Comparison of ENCODE assay signal across 8 cellular contexts in the genomic region with DNA sequence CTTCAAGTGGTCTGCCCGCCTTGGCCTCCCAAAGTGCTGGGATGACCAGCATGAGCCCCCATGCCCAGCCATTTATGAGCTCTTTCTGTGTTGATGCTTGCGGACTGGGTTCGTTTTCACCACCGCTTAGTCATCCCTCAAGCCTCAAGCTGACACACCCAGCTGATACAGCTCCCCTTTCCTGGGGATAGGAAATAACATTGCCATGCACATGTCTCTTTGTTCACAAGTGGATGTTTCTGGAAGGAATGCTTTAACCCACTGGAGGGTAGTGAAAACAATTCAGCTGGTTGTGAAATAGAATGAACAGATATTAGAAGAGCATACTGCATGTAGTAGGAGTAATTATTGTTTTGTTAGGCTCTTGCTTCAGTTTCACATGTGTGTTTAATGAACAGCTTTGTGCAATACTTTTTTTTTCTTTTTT. TPM values are rescaled to one million over a fixed set of nuclear protein-coding genes. Genes with fewer than 3 reads are reported as not detected.
DNase-seq lines count a peak whose midpoint lies in the region; ATAC-seq and TF ChIP-seq lines count a peak whose summit lies in the region.

No MANE protein-coding gene starts in this region.

- ATAC-seq in gastrocnemius medialis (peak; percentile 76 to 78), GM19035 (IDR thresholded peaks at IDR 0.05; ENCODE audit: unreplicated experiment) (no peak), HG02884 (IDR thresholded peaks at IDR 0.05; ENCODE audit: unreplicated experiment) (no peak), HG03442 (IDR thresholded peaks at IDR 0.05; ENCODE audit: unreplicated experiment) (no peak)

- H3K27ac ChIP-seq in fibroblast of lung (ENCODE audit: insufficient read depth, low read length) (peak overlapping the region; percentile 94), gastrocnemius medialis (peak overlapping the region; percentile 27 to 56 (median 42))

- TF ChIP-seq CTCF in fibroblast of lung (conservative IDR thresholded peaks at IDR 0.05 in 1 of 2, IDR thresholded peaks at IDR 0.05 in 1 of 2; ENCODE audit: low read depth in 1 of 2, low read length in 2 of 2) (no peak), gastrocnemius medialis (IDR thresholded peaks at IDR 0.05 in 4 of 5, conservative IDR thresholded peaks at IDR 0.05 in 1 of 5) (no peak)

- H3K4me1 ChIP-seq in fibroblast of lung (ENCODE audit: control insufficient read depth, extremely low read depth, insufficient read depth, low read length) (peaks cover 14% of the 10 kb centered on the region), gastrocnemius medialis (no peaks in the 10 kb centered on the region)

- TF ChIP-seq POLR2A in gastrocnemius medialis (IDR thresholded peaks at IDR 0.05): no peak

- H3K4me3 ChIP-seq in fibroblast of lung (replicated peaks in 1 of 4; ENCODE audit: control extremely low read depth in 1 of 4, insufficient read depth in 1 of 4, low read depth in 3 of 4, low read length in 4 of 4) (no peak overlapping the region), gastrocnemius medialis (no peak overlapping the region)

- no peaks in the 10 kb centered on the region for H3K9me3 ChIP-seq in fibroblast of lung (ENCODE audit: control insufficient read depth, insufficient read depth, low read depth, low read length)
- no peaks in the 10 kb centered on the region for H3K9me3 ChIP-seq in gastrocnemius medialis

- H3K4me2 ChIP-seq in fibroblast of lung (ENCODE audit: extremely low read depth, insufficient read depth, low read length): no peak overlapping the region

- no peak overlapping the region for H3K9ac ChIP-seq in fibroblast of lung (ENCODE audit: insufficient read depth, low read length)

- in situ Hi-C loops in gastrocnemius medialis (cut with MboI; ENCODE audit: low sequenced_read_pairs in 4 of 4): loop anchor here in 2 of 4 donors (5.0 to 25.0 kb wide), 3 partner anchors 38 to 246 kb away; a partner anchor contains a TSS

- intact Hi-C loops in gastrocnemius medialis (cut with DNase I; ENCODE audit: low total_unique reads): no loop called here

- DNase-seq in HCEC 1CT (peak; percentile 96), RPMI7951 (ENCODE audit: low read depth) (peak; percentile 98), fibroblast of lung (ENCODE audit: low read depth in 2 of 2) (peak; percentile 97 to 99), gastrocnemius medialis (peak in 1 of 2 donors; percentile 56), Kasumi-1 (lab: John Stamatoyannopoulos, UW) (no peak)

- H4K20me1 ChIP-seq in fibroblast of lung (ENCODE audit: control insufficient read depth, extremely low read depth, insufficient read depth, low read length): no peaks in the 10 kb centered on the region

- no peaks in the 10 kb centered on the region for H3K79me2 ChIP-seq in fibroblast of lung (ENCODE audit: control insufficient read depth, insufficient read depth, low read length)

- H3K36me3 ChIP-seq in fibroblast of lung (ENCODE audit: control insufficient read depth, insufficient read depth, low read length): no peaks in the 10 kb centered on the region
- no peaks in the 10 kb centered on the region for H3K36me3 ChIP-seq in gastrocnemius medialis

- no peaks in the 10 kb centered on the region for H3K27me3 ChIP-seq in fibroblast of lung (ENCODE audit: control insufficient read depth, insufficient read depth, low read length)
- peaks cover 0 to 5% (median 0%) of the 10 kb centered on the region in 3 donors for H3K27me3 ChIP-seq in gastrocnemius medialis

- no peak overlapping the region for H2AFZ ChIP-seq in fibroblast of lung (ENCODE audit: low read length)

RNA-seq across cellular contexts. Expression of a gene that starts 8.5 kb away (rescaled TPM):
- total RNA-seq in RPMI7951 (2014; rRNA removed; shearing (Covaris generic)): 0.12 and 0.29 TPM in 2 replicates
- total RNA-seq in fibroblast of lung: 4.9 and 15.7 TPM in 2 replicates
- polyA plus RNA-seq in fibroblast of lung: 0.96 and 2.1 TPM in 2 replicates
- polyA plus RNA-seq in fibroblast of lung (2012): 3.2 and 6.0 TPM in 2 replicates
- 1.0 and 9.9 TPM in 2 replicates for polyA minus RNA-seq in fibroblast of lung (ENCODE audit: low replicate concordance)
- 1 to 10 TPM in 1 of 4 donors, under 1 TPM in 3; 0.36 to 1.5 (median 0.53) TPM for total RNA-seq in gastrocnemius medialis

RNA-seq across cellular contexts. Expression of a gene that starts 10.2 kb away (rescaled TPM):
- total RNA-seq in RPMI7951 (2014; rRNA removed; shearing (Covaris generic)): not detected in 2 replicates
- not detected in 2 replicates for total RNA-seq in fibroblast of lung
- polyA plus RNA-seq in fibroblast of lung: not detected in 2 replicates
- polyA plus RNA-seq in fibroblast of lung (2012): not detected in 2 replicates
- not detected in 2 replicates for polyA minus RNA-seq in fibroblast of lung (ENCODE audit: low replicate concordance)
- total RNA-seq in gastrocnemius medialis: not detected

RNA-seq across cellular contexts. Expression of a gene that starts 20.0 kb away (rescaled TPM):
- 0.49 and 1.2 TPM in 2 replicates for total RNA-seq in RPMI7951 (2014; rRNA removed; shearing (Covaris generic))
- total RNA-seq in fibroblast of lung (under 0.01 and 0.26 TPM in 2 replicates), gastrocnemius medialis (1 to 10 TPM in 1 of 4 donors, under 1 TPM in 3; 0.16 to 3.7 (median 0.42) TPM)
- 0.51 and 0.73 TPM in 2 replicates for polyA plus RNA-seq in fibroblast of lung
- 0.31 and 1.4 TPM in 2 replicates for polyA plus RNA-seq in fibroblast of lung (2012)
- 0.51 and 5.4 TPM in 2 replicates for polyA minus RNA-seq in fibroblast of lung (ENCODE audit: low replicate concordance)

Comparison
In these comparisons a context has a peak if more than half of its experiments do, and no peak if none do; other contexts are left out.
1. DNase-seq: peak in HCEC 1CT (single experiment), RPMI7951 (single experiment) and fibroblast of lung (2 of 2); none in Kasumi-1 (0 of 2).
2. ATAC-seq: peak in gastrocnemius medialis (2 of 2); none in GM19035 (single experiment), HG02884 (single experiment) and HG03442 (single experiment).